Comparison of ENCODE assay signal across 13 cellular contexts in the genomic region with DNA sequence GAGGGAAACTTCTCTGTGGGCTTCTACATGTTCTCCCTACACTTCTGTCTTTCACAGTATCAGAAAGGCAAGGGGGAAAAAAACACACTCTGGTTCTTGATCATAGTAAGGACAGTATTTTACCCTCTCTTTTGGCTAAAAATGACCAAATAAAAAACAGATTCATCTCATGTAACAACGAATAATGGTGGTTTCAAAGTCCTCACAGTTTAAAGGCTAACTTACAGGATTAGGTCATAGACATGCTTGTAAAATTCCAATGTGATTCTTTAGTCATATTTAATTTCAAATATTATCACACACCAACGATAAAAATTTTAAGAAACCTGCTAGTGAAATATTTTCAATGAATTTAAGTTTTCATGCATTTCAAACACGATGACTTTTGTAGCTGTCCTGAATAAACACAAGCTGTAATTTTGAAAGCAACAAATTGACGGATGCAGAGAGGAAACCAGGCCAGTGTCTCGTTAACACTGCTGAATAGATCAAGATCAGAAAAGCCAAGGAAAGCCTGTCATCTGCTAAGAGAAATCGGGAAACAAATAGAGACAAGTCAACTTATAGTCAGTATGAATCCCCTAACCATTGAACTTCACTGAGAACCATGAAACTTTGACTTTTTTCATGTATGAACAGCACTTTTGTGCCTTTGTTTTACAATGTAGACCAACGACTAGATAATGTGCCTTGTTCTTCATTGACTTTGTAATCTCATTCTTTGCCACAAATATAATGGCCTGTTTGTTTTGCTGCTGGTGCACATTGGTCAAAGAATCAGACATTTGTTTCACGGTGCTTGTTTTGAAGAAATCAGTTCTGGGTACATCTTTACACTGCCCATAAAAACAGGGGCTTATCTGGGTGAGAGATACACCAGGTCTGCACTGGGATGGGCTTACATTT. TPM values are rescaled to one million over a fixed set of nuclear protein-coding genes. Genes with fewer than 3 reads are reported as not detected.
DNase-seq lines count a peak whose midpoint lies in the region; ATAC-seq, FAIRE-seq and TF ChIP-seq lines count a peak whose summit lies in the region.
"Had no signal": no experiment of that assay in that cellular context is flagged by ENCODE, and none has a peak within 500 bp of the region (broad histone marks: within the 10 kb centered on the region; RNA-seq: fewer than 3 reads in every experiment).

No MANE protein-coding gene starts in this region.

- H3K27ac Mint-ChIP-seq in nephron: peak overlapping the region; percentile 44 to 74 (median 46)

- H3K4me1 ChIP-seq in endothelial cell of umbilical vein (ENCODE audit: control insufficient read depth, extremely low read depth, insufficient read depth, low read length) (peaks cover 92% of the 10 kb centered on the region), transverse colon (peaks cover 14 to 84% (median 53%) of the 10 kb centered on the region in 4 donors)

- no peaks in the 10 kb centered on the region for H3K27me3 Mint-ChIP-seq in nephron (ENCODE audit: low read depth)

- H3K9me3 ChIP-seq in endothelial cell of umbilical vein (replicated peaks; ENCODE audit: control insufficient read depth, insufficient read depth, low read length): no peaks in the 10 kb centered on the region
- no peaks in the 10 kb centered on the region for H3K9me3 ChIP-seq in transverse colon

- H3K9me1 ChIP-seq in endothelial cell of umbilical vein (replicated peaks; ENCODE audit: control insufficient read depth, extremely low read depth, insufficient read depth, low read length): no peaks in the 10 kb centered on the region

- peak; percentile 40 for FAIRE-seq in endothelial cell of umbilical vein (lab: Jason Lieb, UNC)
- FAIRE-seq: GM12892 had no signal

- H3K27ac ChIP-seq in endothelial cell of umbilical vein (ENCODE audit: insufficient read depth, low read depth, low read length): peak overlapping the region; percentile 79
- H3K27ac ChIP-seq in transverse colon: peak overlapping the region; percentile 70 to 76 (median 72)

- no peak overlapping the region for H2AFZ ChIP-seq in endothelial cell of umbilical vein (ENCODE audit: low read depth, low read length)

- POLR2A ChIA-PET in endothelial cell of umbilical vein (lab: Charles Lee): interaction anchor here (1.2 kb wide), 1 partner anchor 23 kb away, joined by 3 read pairs; a partner anchor contains a TSS

- H4K20me1 ChIP-seq in endothelial cell of umbilical vein (replicated peaks; ENCODE audit: control insufficient read depth, extremely low read depth, insufficient read depth, low read length): no peaks in the 10 kb centered on the region

- no peaks in the 10 kb centered on the region for H3K36me3 ChIP-seq in endothelial cell of umbilical vein (ENCODE audit: control insufficient read depth in 2 of 2, extremely low read depth in 1 of 2, insufficient read depth in 2 of 2, low read length in 2 of 2)
- H3K36me3 ChIP-seq in transverse colon: no peaks in the 10 kb centered on the region

- ATAC-seq in GM21367 (IDR thresholded peaks at IDR 0.05; ENCODE audit: unreplicated experiment): no peak
- ATAC-seq: stimulated activated naive CD8-positive, alpha-beta T cell treated with anti-CD3 and anti-CD28 coated beads, Interleukin-15, Interleukin-2, amounts not matched to agents 100 U/mL and 50 U/mL, for 24 hours had no signal

- 29 to 30% methylated on average over 8 of the region's 8 CpGs for WGBS in transverse colon (ENCODE audit: low coverage in 1 of 2), 2 donors

- no TSS peak for BruUV-seq in endothelial cell of umbilical vein (replicated peaks; lab: Mats Ljungman, UMichigan)

- dilution Hi-C loops in endothelial cell of umbilical vein (cut with MboI; ENCODE audit: extremely low pct_ligation_motif_present, low sequenced_read_pairs): no loop called here

- H3K27me3 ChIP-seq in endothelial cell of umbilical vein (ENCODE audit: control insufficient read depth in 2 of 2, insufficient read depth in 2 of 2, low read length in 2 of 2) (no peaks in the 10 kb centered on the region), transverse colon (no peaks in the 10 kb centered on the region)

- intact Hi-C loops in endothelial cell of umbilical vein (cut with micrococcal nuclease): no loop called here
- intact Hi-C loops in transverse colon (cut with DNase I; ENCODE audit: low total_unique reads): no loop called here

- H3K9ac ChIP-seq in endothelial cell of umbilical vein (replicated peaks; ENCODE audit: extremely low read depth, insufficient read depth, low read length): peak overlapping the region; percentile 33

- H3K4me3 ChIP-seq in endothelial cell of umbilical vein (replicated peaks in 1 of 3; ENCODE audit: insufficient read depth in 1 of 3, low read depth in 1 of 3, low read length in 3 of 3) (no peak overlapping the region), transverse colon (no peak overlapping the region)

- no peak overlapping the region for H3K4me3 Mint-ChIP-seq in nephron

- in situ Hi-C loops in transverse colon (cut with MboI; ENCODE audit: low pct_ligation_motif_present in 1 of 4, low pct_unique_long_range_greater_than_20kb in 1 of 4, low sequenced_read_pairs in 3 of 4): no loop called here

- H3K4me1 Mint-ChIP-seq in nephron: peaks cover 47% of the 10 kb centered on the region

- DNase-seq in NCI-H526 (lab: John Stamatoyannopoulos, UW): peak; percentile 32
- no peak for DNase-seq in NCI-H526 treated with DMSO at 0.1 percent for 48 hours (lab: John Stamatoyannopoulos, UW)
- DNase-seq in endothelial cell of umbilical vein (ENCODE audit: low read depth, low spot score): peak; percentile 70
- DNase-seq in transverse colon: no peak
- DNase-seq in kidney glomerular epithelial cell (lab: John Stamatoyannopoulos, UW): no peak
- no peak for DNase-seq in NCI-H1105 (lab: John Stamatoyannopoulos, UW)
- DNase-seq: DMS153; NCI-H1436 treated with DMSO at 0.1 percent for 48 hours; stimulated activated naive CD8-positive, alpha-beta T cell treated with anti-CD3 and anti-CD28 coated beads, Interleukin-15, Interleukin-2, amounts not matched to agents 100 U/mL and 50 U/mL, for 24 hours; T-helper 2 cell had no signal

- TF ChIP-seq EP300 in transverse colon (IDR thresholded peaks at IDR 0.05; ENCODE audit: low read depth): no peak

- TF ChIP-seq POLR2A in endothelial cell of umbilical vein (IDR thresholded peaks at IDR 0.05; ENCODE audit: low read depth, low read length) (no peak), transverse colon (IDR thresholded peaks at IDR 0.05) (no peak)

- no peaks in the 10 kb centered on the region for H3K9me3 Mint-ChIP-seq in nephron

- TF ChIP-seq CTCF in endothelial cell of umbilical vein (IDR thresholded peaks at IDR 0.05; ENCODE audit: extremely low read depth in 1 of 2, insufficient read depth in 1 of 2, low read depth in 1 of 2, low read length in 2 of 2) (no peak), nephron (IDR thresholded peaks at IDR 0.05; ENCODE audit: unreplicated experiment in 3 of 3) (no peak), transverse colon (IDR thresholded peaks at IDR 0.05) (no peak)

- H3K36me3 Mint-ChIP-seq in nephron (ENCODE audit: low read depth): peaks cover 4% of the 10 kb centered on the region

- CTCF ChIA-PET in endothelial cell of umbilical vein (lab: Charles Lee): interaction anchor here (0.8 to 1.5 kb wide), 3 partner anchors 22 to 135 kb away, joined by 3 to 8 read pairs (median 6); no protein-coding TSS in a partner anchor

- H3K79me2 ChIP-seq in endothelial cell of umbilical vein (ENCODE audit: control insufficient read depth, insufficient read depth, low read length): peaks cover 84% of the 10 kb centered on the region

- H3K4me2 ChIP-seq in endothelial cell of umbilical vein (ENCODE audit: insufficient read depth, low read length): peak overlapping the region; percentile 63

TF ChIP-seq in endothelial cell of umbilical vein, 7 proteins besides CTCF, POLR2A, EP300 and RAD21:
- TF ChIP-seq, protein P1, sequence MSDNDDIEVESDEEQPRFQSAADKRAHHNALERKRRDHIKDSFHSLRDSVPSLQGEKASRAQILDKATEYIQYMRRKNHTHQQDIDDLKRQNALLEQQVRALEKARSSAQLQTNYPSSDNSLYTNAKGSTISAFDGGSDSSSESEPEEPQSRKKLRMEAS (IDR thresholded peaks at IDR 0.05; ENCODE audit: insufficient read depth, insufficient read length): no peak
- TF ChIP-seq FOS (IDR thresholded peaks at IDR 0.05; ENCODE audit: borderline replicate concordance, insufficient read depth, low read length) (no peak), POLR2AphosphoS5 (IDR thresholded peaks at IDR 0.05; ENCODE audit: insufficient read depth, low read depth, low read length) (no peak), EZH2 (IDR thresholded peaks at IDR 0.05; ENCODE audit: borderline replicate concordance, low read depth, low read length, severe bottlenecking) (no peak), MYC (IDR thresholded peaks at IDR 0.05; ENCODE audit: low read depth, low read length) (no peak), JUN (IDR thresholded peaks at IDR 0.05; ENCODE audit: borderline replicate concordance, insufficient read depth, insufficient read length, low read depth) (no peak)

RNA-seq across cellular contexts. Expression of a gene that starts 22.0 kb away (rescaled TPM):
- total RNA-seq in endothelial cell of umbilical vein: 75.6 and 76.5 TPM in 2 replicates
- polyA plus RNA-seq in endothelial cell of umbilical vein: 23.2 and 32.9 TPM in 2 replicates
- polyA plus RNA-seq in endothelial cell of umbilical vein (2011; cell fraction: cytosol; rRNA removed): 28.8 and 30.4 TPM in 2 replicates
- 49.5 and 54.3 TPM in 2 replicates for polyA plus RNA-seq in endothelial cell of umbilical vein (2011; cell fraction: nucleus; rRNA removed)
- polyA plus RNA-seq in endothelial cell of umbilical vein (2012): 57.3 and 67.5 TPM in 2 replicates
- polyA minus RNA-seq in endothelial cell of umbilical vein: 99.8 and 107 TPM in 2 replicates
- 27.8 TPM for polyA minus RNA-seq in endothelial cell of umbilical vein (2011; cell fraction: cytosol; rRNA and poly(A)+ RNA removed)
- 148 and 189 TPM in 2 replicates for polyA minus RNA-seq in endothelial cell of umbilical vein (2011; cell fraction: nucleus; rRNA and poly(A)+ RNA removed)
- total RNA-seq in transverse colon: 10 to 100 TPM; 26.9 to 53.7 (median 46.1) TPM

Comparison
In these comparisons a context has a peak if more than half of its experiments do, and no peak if none do; other contexts are left out.
1. DNase-seq: peak in NCI-H526 (2 of 2) and endothelial cell of umbilical vein (single experiment); none in NCI-H526 treated with DMSO at 0.1 percent for 48 hours (single experiment), transverse colon (single experiment), kidney glomerular epithelial cell (single experiment) and NCI-H1105 (single experiment).